In the genomic region with DNA sequence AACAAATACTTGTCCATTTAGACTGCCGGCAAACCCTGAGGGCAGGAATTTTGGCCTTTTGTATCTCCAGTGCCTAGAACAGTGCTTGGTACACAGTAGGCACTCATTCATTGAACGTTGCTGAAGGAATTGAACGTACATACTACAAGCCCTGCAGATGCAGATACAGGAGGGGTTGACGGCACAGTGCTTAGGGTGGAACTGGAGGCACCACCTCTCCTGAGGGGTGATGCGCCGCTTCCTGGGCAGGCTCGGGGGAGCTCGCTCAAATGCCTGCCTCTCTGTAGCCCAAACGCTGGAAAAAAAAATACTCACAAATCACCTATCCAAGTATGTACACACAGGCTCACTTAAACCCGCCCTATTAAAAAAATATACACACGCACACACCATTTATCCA, we compare ENCODE assay signal across 8 cellular contexts. TPM values are rescaled to one million over a fixed set of nuclear protein-coding genes. Genes with fewer than 3 reads are reported as not detected.
DNase-seq lines count a peak whose midpoint lies in the region; ATAC-seq, FAIRE-seq and TF ChIP-seq lines count a peak whose summit lies in the region.

No MANE protein-coding gene starts in this region.

- peak overlapping the region; percentile 85 for H2AFZ ChIP-seq in ACC112 (ENCODE audit: low read length, unreplicated experiment)

- H3K9ac ChIP-seq in skeletal muscle tissue (ENCODE audit: low read depth in 1 of 3, low read length in 3 of 3): peak overlapping the region; percentile 90 to 96 (median 94)

- DNase-seq in GM18507 (ENCODE audit: extremely low spot score, insufficient read length, low read depth): peak; percentile 12
- DNase-seq in NCI-H774 (lab: John Stamatoyannopoulos, UW): peak; percentile 2
- no peak for DNase-seq in astrocyte of the cerebellum (ENCODE audit: low read depth)
- no peak for DNase-seq in islet precursor cell

- TF ChIP-seq CTCF in astrocyte of the cerebellum (IDR thresholded peaks at IDR 0.05; ENCODE audit: low read depth, low read length, missing control alignments): no peak

- H3K9me3 ChIP-seq in skeletal muscle tissue (ENCODE audit: control insufficient read depth in 3 of 3, low read length in 3 of 3): no peaks in the 10 kb centered on the region

- H3K4me3 ChIP-seq in ACC112 (ENCODE audit: low read depth, low read length) (peak overlapping the region; percentile 85), astrocyte of the cerebellum (ENCODE audit: low read depth, low read length) (peak overlapping the region; percentile 62), iPS-11a (ENCODE audit: low read depth, low read length) (peak overlapping the region; percentile 95), skeletal muscle tissue (ENCODE audit: low read length in 3 of 3) (peak overlapping the region; percentile 97 to 98 (median 98))

- H3K36me3 ChIP-seq in ACC112 (ENCODE audit: insufficient read depth, low read length) (no peaks in the 10 kb centered on the region), skeletal muscle tissue (ENCODE audit: control insufficient read depth in 3 of 3, insufficient read depth in 3 of 3, low read length in 3 of 3) (peaks cover 4 to 15% (median 5%) of the 10 kb centered on the region in 3 donors)

- no peak overlapping the region for H3K27ac ChIP-seq in ACC112 (ENCODE audit: low read depth, low read length)
- H3K27ac ChIP-seq in skeletal muscle tissue (ENCODE audit: low read depth, low read length): no peak overlapping the region

- FAIRE-seq in GM18507 (lab: Jason Lieb, UNC): peak; percentile 12

- H3K27me3 ChIP-seq in ACC112 (ENCODE audit: insufficient read depth, low read length) (no peaks in the 10 kb centered on the region), skeletal muscle tissue (ENCODE audit: control insufficient read depth in 3 of 3, insufficient read depth in 3 of 3, low read length in 3 of 3) (no peaks in the 10 kb centered on the region)

- in situ Hi-C loops in astrocyte of the cerebellum (cut with HindIII; ENCODE audit: low sequenced_read_pairs): no loop called here

- ATAC-seq in HG02973 (IDR thresholded peaks at IDR 0.05; ENCODE audit: unreplicated experiment): peak; percentile 35

- peaks cover 45% of the 10 kb centered on the region for H3K79me2 ChIP-seq in ACC112 (ENCODE audit: control insufficient read depth, insufficient read depth, low read length, unreplicated experiment)

- H3K4me1 ChIP-seq in ACC112 (ENCODE audit: control insufficient read depth, insufficient read depth, low read length, unreplicated experiment) (peaks cover 17% of the 10 kb centered on the region), skeletal muscle tissue (ENCODE audit: control insufficient read depth in 3 of 3, insufficient read depth in 3 of 3, low read length in 3 of 3) (peaks cover 7 to 13% (median 12%) of the 10 kb centered on the region in 3 donors)

RNA-seq across cellular contexts. Expression of a gene that starts 0.6 kb away (rescaled TPM):
- total RNA-seq in skeletal muscle tissue: 37.1 TPM

RNA-seq across cellular contexts. Expression of a gene that starts 52.0 kb away (rescaled TPM):
- not detected for total RNA-seq in skeletal muscle tissue

Comparison
In these comparisons a context has a peak if more than half of its experiments do, and no peak if none do; other contexts are left out.
1. DNase-seq: peak in GM18507 (single experiment) and NCI-H774 (single experiment); none in astrocyte of the cerebellum (single experiment) and islet precursor cell (single experiment).
2. Peak in every context shown above with its lines, with median percentiles within 50 percentile points of each other: H3K4me3 ChIP-seq.